13 cellular contexts compared by ENCODE assay signal in genomic region chr3:108293858-108294257, GRCh38. TPM values are rescaled to one million over a fixed set of nuclear protein-coding genes. Genes with fewer than 3 reads are reported as not detected.
A peak's percentile ranks its signal among the peaks of the same experiment; 100 is the strongest.
DNase-seq lines count a peak whose midpoint lies in the region; ATAC-seq and TF ChIP-seq lines count a peak whose summit lies in the region.
"Had no signal": no experiment of that assay in that cellular context is flagged by ENCODE, and none has a peak within 500 bp of the region (broad histone marks: within the 10 kb centered on the region; RNA-seq: fewer than 3 reads in every experiment).

No MANE protein-coding gene starts in this region.

- POLR2A ChIA-PET in WTC11 (lab: Charles Lee): no interaction called here

- peaks cover 62% of the 10 kb centered on the region for H3K4me1 Mint-ChIP-seq in T-helper 1 cell treated with Interleukin-12 subunit alpha and Interleukin-12 subunit beta and Interleukin-4 antibody, amounts not matched to agents 30 μg/mL and 1 μg/mL, for 36 hours (ENCODE audit: low read depth)
- H3K4me1 Mint-ChIP-seq in WTC11: no peaks in the 10 kb centered on the region; the same call in 1 of the 2 replicates

- ATAC-seq in GM18498 (IDR thresholded peaks at IDR 0.05; ENCODE audit: unreplicated experiment): peak; percentile 65
- ATAC-seq in HG03103 (IDR thresholded peaks at IDR 0.05; ENCODE audit: low read depth, unreplicated experiment): peak; percentile 70
- ATAC-seq in WTC11: no peak

- H3K9me3 Mint-ChIP-seq in T-helper 1 cell treated with Interleukin-12 subunit alpha and Interleukin-12 subunit beta and Interleukin-4 antibody, amounts not matched to agents 30 μg/mL and 1 μg/mL, for 36 hours: peaks cover 16% of the 10 kb centered on the region
- peaks cover 18% of the 10 kb centered on the region for H3K9me3 Mint-ChIP-seq in WTC11
- H3K9me3 Mint-ChIP-seq: immature natural killer cell had no signal

- no peak for TF ChIP-seq CTCF in GM20000 (IDR thresholded peaks at IDR 0.05; ENCODE audit: extremely low read depth, missing control alignments)
- no peak for TF ChIP-seq CTCF in WTC11 (IDR thresholded peaks at IDR 0.05)
- no peak for TF ChIP-seq CTCF in WERI-Rb-1 (IDR thresholded peaks at IDR 0.05; ENCODE audit: low read depth, low read length)

- CTCF ChIA-PET in WTC11 (lab: Charles Lee): no interaction called here

- H3K36me3 Mint-ChIP-seq in T-helper 1 cell treated with Interleukin-12 subunit alpha and Interleukin-12 subunit beta and Interleukin-4 antibody, amounts not matched to agents 30 μg/mL and 1 μg/mL, for 36 hours (ENCODE audit: low read depth): peaks cover 17% of the 10 kb centered on the region
- no peaks in the 10 kb centered on the region for H3K36me3 Mint-ChIP-seq in WTC11

- H3K4me3 Mint-ChIP-seq in T-helper 1 cell treated with Interleukin-12 subunit alpha and Interleukin-12 subunit beta and Interleukin-4 antibody, amounts not matched to agents 30 μg/mL and 1 μg/mL, for 36 hours: peak overlapping the region; percentile 57
- H3K4me3 Mint-ChIP-seq in WTC11: no peak overlapping the region
- H3K4me3 Mint-ChIP-seq: immature natural killer cell had no signal

- no peaks in the 10 kb centered on the region for H3K27me3 Mint-ChIP-seq in T-helper 1 cell treated with Interleukin-12 subunit alpha and Interleukin-12 subunit beta and Interleukin-4 antibody, amounts not matched to agents 30 μg/mL and 1 μg/mL, for 36 hours (ENCODE audit: low read depth)
- no peaks in the 10 kb centered on the region for H3K27me3 Mint-ChIP-seq in WTC11 (ENCODE audit: low read depth)
- H3K27me3 Mint-ChIP-seq: progenitor cell of endocrine pancreas had no signal

- H3K27me3 ChIP-seq in WERI-Rb-1 (ENCODE audit: insufficient read depth, low read depth, severe bottlenecking): no peaks in the 10 kb centered on the region

- no peak overlapping the region for H3K4me3 ChIP-seq in WERI-Rb-1 (ENCODE audit: low read depth, low read length)

- H3K27ac ChIP-seq in WERI-Rb-1: no peak overlapping the region

- DNase-seq in GM20000 (ENCODE audit: low spot score) (peak; percentile 35), NCI-H2171 treated with DMSO at 0.1 percent for 48 hours (lab: John Stamatoyannopoulos, UW) (no peak), WTC11 (ENCODE audit: low spot score) (no peak), LoVo (ENCODE audit: low spot score) (no peak), WERI-Rb-1 (no peak)
- DNase-seq: activated CD4-positive, alpha-beta T cell treated with anti-CD3 and anti-CD28 coated beads, Interleukin-2, amount 50 U/mL, for 48 hours; DMS 273 treated with DMSO at 0.1 percent for 48 hours; immature natural killer cell had no signal

- H3K9me3 ChIP-seq in WERI-Rb-1 (ENCODE audit: severe bottlenecking): peaks cover 4% of the 10 kb centered on the region

- H3K27ac Mint-ChIP-seq in T-helper 1 cell treated with Interleukin-12 subunit alpha and Interleukin-12 subunit beta and Interleukin-4 antibody, amounts not matched to agents 30 μg/mL and 1 μg/mL, for 36 hours: peak overlapping the region; percentile 81
- H3K27ac Mint-ChIP-seq in WTC11: no peak overlapping the region
- H3K27ac Mint-ChIP-seq: progenitor cell of endocrine pancreas had no signal

- H3K36me3 ChIP-seq in WERI-Rb-1: no peaks in the 10 kb centered on the region

TF ChIP-seq in WTC11, 78 proteins besides CTCF, POLR2A, EP300 and RAD21 (continues in another document):
- TF ChIP-seq SOX15 (CRISPR knock-in tag; IDR thresholded peaks at IDR 0.05) (no peak), ZNF532 (CRISPR knock-in tag; IDR thresholded peaks at IDR 0.05; ENCODE audit: borderline replicate concordance) (no peak), TEAD1 (CRISPR knock-in tag; IDR thresholded peaks at IDR 0.05) (no peak), RELA (CRISPR knock-in tag; IDR thresholded peaks at IDR 0.05; ENCODE audit: borderline replicate concordance) (no peak), ZNF512 (CRISPR knock-in tag; IDR thresholded peaks at IDR 0.05; ENCODE audit: borderline replicate concordance) (no peak), GTF2I (CRISPR knock-in tag; conservative IDR thresholded peaks at IDR 0.05) (no peak), ZBTB43 (CRISPR knock-in tag; IDR thresholded peaks at IDR 0.05) (no peak), PRRX2 (CRISPR knock-in tag; IDR thresholded peaks at IDR 0.05) (no peak), ZNF219 (CRISPR knock-in tag; IDR thresholded peaks at IDR 0.05; ENCODE audit: borderline replicate concordance) (no peak), ZNF396 (CRISPR knock-in tag; IDR thresholded peaks at IDR 0.05; ENCODE audit: borderline replicate concordance) (no peak)
- TF ChIP-seq, protein P1, sequence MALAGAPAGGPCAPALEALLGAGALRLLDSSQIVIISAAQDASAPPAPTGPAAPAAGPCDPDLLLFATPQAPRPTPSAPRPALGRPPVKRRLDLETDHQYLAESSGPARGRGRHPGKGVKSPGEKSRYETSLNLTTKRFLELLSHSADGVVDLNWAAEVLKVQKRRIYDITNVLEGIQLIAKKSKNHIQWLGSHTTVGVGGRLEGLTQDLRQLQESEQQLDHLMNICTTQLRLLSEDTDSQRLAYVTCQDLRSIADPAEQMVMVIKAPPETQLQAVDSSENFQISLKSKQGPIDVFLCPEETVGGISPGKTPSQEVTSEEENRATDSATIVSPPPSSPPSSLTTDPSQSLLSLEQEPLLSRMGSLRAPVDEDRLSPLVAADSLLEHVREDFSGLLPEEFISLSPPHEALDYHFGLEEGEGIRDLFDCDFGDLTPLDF (CRISPR knock-in tag; IDR thresholded peaks at IDR 0.05): no peak

RNA-seq across cellular contexts. Expression of gene HHLA2, which starts 2.5 kb away (rescaled TPM):
- 0.07 to 0.14 TPM (median 0.09 TPM) in 3 replicates for total RNA-seq in WTC11 (2021)
- total RNA-seq: NCI-H460, progenitor cell of endocrine pancreas had no signal
